ENCODE assay signal across 26 cellular contexts in the genomic region with DNA sequence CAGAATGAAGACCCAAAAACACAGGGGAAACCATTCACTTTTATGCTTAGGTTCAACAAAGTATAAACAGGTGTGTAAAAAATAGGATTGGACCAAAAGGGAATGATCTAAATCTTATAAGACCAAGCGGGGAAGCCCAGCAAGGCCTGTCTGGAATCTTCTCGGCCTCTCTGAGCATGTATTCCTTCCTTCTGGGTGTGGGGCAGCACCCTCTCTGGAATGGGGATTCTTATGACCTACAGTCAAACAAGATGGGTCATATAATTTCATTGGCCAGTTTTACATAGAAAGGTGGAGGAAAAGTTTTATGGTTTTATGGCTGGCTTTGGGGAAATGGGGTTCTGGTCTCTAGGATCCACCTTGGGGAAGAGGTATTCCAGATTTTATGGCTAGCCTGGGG. TPM values are rescaled to one million over a fixed set of nuclear protein-coding genes. Genes with fewer than 3 reads are reported as not detected.
"Had no signal": no experiment of that assay in that cellular context is flagged by ENCODE, and none has a peak within 500 bp of the region (broad histone marks: within the 10 kb centered on the region; RNA-seq: fewer than 3 reads in every experiment).

No MANE protein-coding gene starts in this region.

- H3K4me3 ChIP-seq: heart right ventricle, left lung, lower lobe of right lung, ovary, right atrium auricular region, right lobe of liver, smooth muscle cell, stomach, thoracic aorta, tibial artery had no signal

- H3K4me1 Mint-ChIP-seq: stimulated activated memory B cell treated with anti-CD40 and anti-IgM and Interleukin-4, amounts not matched to agents 10 μg/mL and 1 μg/mL and 100 μg/mL, for 72 hours had no signal

- H3K36me3 ChIP-seq: heart right ventricle, left lung, lower lobe of right lung, ovary, right lobe of liver, stomach, thoracic aorta, tibial artery had no signal

- H3K27me3 Mint-ChIP-seq: progenitor cell of endocrine pancreas, type B pancreatic cell had no signal

- H3K27ac Mint-ChIP-seq: naive thymus-derived CD4-positive, alpha-beta T cell; natural killer cell treated with Interleukin-12 subunit alpha and Interleukin-12 subunit beta and Interleukin-15 and Interleukin-18, amount 100 ng/mL, for 72 hours; progenitor cell of endocrine pancreas; stimulated activated memory B cell treated with anti-CD40 and anti-IgM and Interleukin-4, amounts not matched to agents 10 μg/mL and 1 μg/mL and 100 μg/mL, for 72 hours; type B pancreatic cell had no signal

- H3K4me2 ChIP-seq: smooth muscle cell had no signal

- H3K9me3 ChIP-seq: heart right ventricle, left lung, lower lobe of right lung, ovary, right atrium auricular region, right lobe of liver, stomach, thoracic aorta, tibial artery had no signal

- H3K36me3 Mint-ChIP-seq: natural killer cell treated with Interleukin-12 subunit alpha and Interleukin-12 subunit beta and Interleukin-15 and Interleukin-18, amount 100 ng/mL, for 72 hours; stimulated activated memory B cell treated with anti-CD40 and anti-IgM and Interleukin-4, amounts not matched to agents 10 μg/mL and 1 μg/mL and 100 μg/mL, for 72 hours had no signal

- DNase-seq: heart right ventricle; hippocampal formation; kidney glomerular epithelial cell; left cardiac atrium; left lung; lower lobe of right lung; mammary epithelial cell; mesenchymal stem cell; naive thymus-derived CD4-positive, alpha-beta T cell; ovary; right lobe of liver; stimulated activated CD4-positive, alpha-beta T cell treated with anti-CD3 and anti-CD28 coated beads, Interleukin-1b, Interleukin-23, amount 100 ng/mL, for 48 hours; stimulated activated CD4-positive, alpha-beta T cell treated with anti-CD3 and anti-CD28 coated beads, Interleukin-2, amount 100 ng/mL, for 48 hours; stimulated activated CD4-positive, alpha-beta T cell treated with anti-CD3 and anti-CD28 coated beads, Interleukin-4, amount 100 ng/mL, for 4 hours; stimulated activated CD8-positive, alpha-beta memory T cell treated with anti-CD3 and anti-CD28 coated beads, Interleukin-4, amount 100 ng/mL, for 48 hours; stimulated activated naive CD8-positive, alpha-beta T cell treated with anti-CD3 and anti-CD28 coated beads, Interleukin-15, Interleukin-2, amounts not matched to agents 100 U/mL and 50 U/mL, for 24 hours; stomach; tibial artery had no signal

- H3K27ac ChIP-seq: heart right ventricle, left lung, lower lobe of right lung, ovary, right lobe of liver, stomach, thoracic aorta, tibial artery had no signal

- ATAC-seq: left cardiac atrium; left lung; lower lobe of right lung; naive thymus-derived CD4-positive, alpha-beta T cell; natural killer cell treated with Interleukin-12 subunit alpha and Interleukin-12 subunit beta and Interleukin-15 and Interleukin-18, amount 100 ng/mL, for 72 hours; right lobe of liver; stimulated activated memory B cell treated with anti-CD40 and anti-IgM and Interleukin-4, amounts not matched to agents 10 μg/mL and 1 μg/mL and 100 μg/mL, for 72 hours; stimulated activated naive CD8-positive, alpha-beta T cell treated with anti-CD3 and anti-CD28 coated beads, Interleukin-15, Interleukin-2, amounts not matched to agents 100 U/mL and 50 U/mL, for 24 hours had no signal

- H3K27me3 ChIP-seq: heart right ventricle, left lung, ovary, right atrium auricular region, right lobe of liver, stomach, tibial artery had no signal

- H3K9me3 Mint-ChIP-seq: naive thymus-derived CD4-positive, alpha-beta T cell; natural killer cell treated with Interleukin-12 subunit alpha and Interleukin-12 subunit beta and Interleukin-15 and Interleukin-18, amount 100 ng/mL, for 72 hours; stimulated activated memory B cell treated with anti-CD40 and anti-IgM and Interleukin-4, amounts not matched to agents 10 μg/mL and 1 μg/mL and 100 μg/mL, for 72 hours; type B pancreatic cell had no signal

- H3K4me1 ChIP-seq: heart right ventricle, left lung, lower lobe of right lung, right atrium auricular region, right lobe of liver, stomach, tibial artery had no signal

- H3K4me3 Mint-ChIP-seq: naive thymus-derived CD4-positive, alpha-beta T cell; natural killer cell treated with Interleukin-12 subunit alpha and Interleukin-12 subunit beta and Interleukin-15 and Interleukin-18, amount 100 ng/mL, for 72 hours; stimulated activated memory B cell treated with anti-CD40 and anti-IgM and Interleukin-4, amounts not matched to agents 10 μg/mL and 1 μg/mL and 100 μg/mL, for 72 hours; type B pancreatic cell had no signal

RNA-seq across cellular contexts. Expression of a gene that starts 11.2 kb away (rescaled TPM):
- total RNA-seq: myocyte had no signal
